ENCODE assay signal across 1 cellular context in the genomic region with DNA sequence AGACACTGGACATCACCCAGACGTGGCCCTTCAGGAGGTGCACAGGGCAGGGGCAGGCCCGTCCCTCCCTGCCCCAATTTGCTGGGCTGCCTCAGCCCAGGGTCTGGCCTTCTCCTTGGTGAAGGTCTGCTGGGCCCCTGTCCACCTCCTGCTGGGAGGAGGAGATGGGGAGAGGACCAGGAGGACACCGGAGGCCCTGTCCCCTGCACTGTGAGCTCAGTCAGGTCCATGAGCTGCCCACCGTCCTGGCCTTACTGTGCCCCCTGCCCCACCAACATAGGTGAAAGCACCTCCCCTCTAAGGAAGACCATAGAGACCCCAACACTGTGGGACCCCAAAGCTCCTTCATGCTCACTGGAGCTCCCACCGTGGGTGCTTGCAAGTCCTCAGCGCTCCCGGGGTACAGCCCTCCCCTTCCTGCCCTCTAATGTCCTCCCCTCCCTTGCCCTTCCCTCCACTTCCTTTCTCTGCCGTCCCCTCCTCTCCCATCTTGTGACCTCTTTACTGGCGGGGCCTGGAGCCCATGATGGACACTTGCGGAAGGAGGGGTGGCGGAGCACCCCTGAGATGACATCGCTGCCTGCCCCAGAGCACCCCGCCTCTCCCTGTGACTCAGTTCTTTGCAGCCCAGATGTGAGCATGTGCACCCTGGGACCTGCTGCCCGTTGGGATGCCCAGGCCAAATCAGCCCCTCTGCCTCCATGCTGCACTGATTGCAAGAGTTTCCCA.
TF ChIP-seq lines count a peak whose summit lies in the region.

No MANE protein-coding gene starts in this region.

TF ChIP-seq in HepG2, 621 proteins besides CTCF, POLR2A, EP300 and RAD21:
- TF ChIP-seq, protein P1, sequence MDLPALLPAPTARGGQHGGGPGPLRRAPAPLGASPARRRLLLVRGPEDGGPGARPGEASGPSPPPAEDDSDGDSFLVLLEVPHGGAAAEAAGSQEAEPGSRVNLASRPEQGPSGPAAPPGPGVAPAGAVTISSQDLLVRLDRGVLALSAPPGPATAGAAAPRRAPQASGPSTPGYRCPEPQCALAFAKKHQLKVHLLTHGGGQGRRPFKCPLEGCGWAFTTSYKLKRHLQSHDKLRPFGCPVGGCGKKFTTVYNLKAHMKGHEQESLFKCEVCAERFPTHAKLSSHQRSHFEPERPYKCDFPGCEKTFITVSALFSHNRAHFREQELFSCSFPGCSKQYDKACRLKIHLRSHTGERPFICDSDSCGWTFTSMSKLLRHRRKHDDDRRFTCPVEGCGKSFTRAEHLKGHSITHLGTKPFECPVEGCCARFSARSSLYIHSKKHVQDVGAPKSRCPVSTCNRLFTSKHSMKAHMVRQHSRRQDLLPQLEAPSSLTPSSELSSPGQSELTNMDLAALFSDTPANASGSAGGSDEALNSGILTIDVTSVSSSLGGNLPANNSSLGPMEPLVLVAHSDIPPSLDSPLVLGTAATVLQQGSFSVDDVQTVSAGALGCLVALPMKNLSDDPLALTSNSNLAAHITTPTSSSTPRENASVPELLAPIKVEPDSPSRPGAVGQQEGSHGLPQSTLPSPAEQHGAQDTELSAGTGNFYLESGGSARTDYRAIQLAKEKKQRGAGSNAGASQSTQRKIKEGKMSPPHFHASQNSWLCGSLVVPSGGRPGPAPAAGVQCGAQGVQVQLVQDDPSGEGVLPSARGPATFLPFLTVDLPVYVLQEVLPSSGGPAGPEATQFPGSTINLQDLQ (CRISPR knock-in tag; IDR thresholded peaks at IDR 0.05), result no peak
- no peak for TF ChIP-seq MED13 (CRISPR knock-in tag; IDR thresholded peaks at IDR 0.05)
